In genomic region chr7:34718867-34719266, GRCh38 we compare ENCODE assay signal across 15 cellular contexts.
A peak's percentile ranks its signal among the peaks of the same experiment; 100 is the strongest.
DNase-seq lines count a peak whose midpoint lies in the region; ATAC-seq, FAIRE-seq and TF ChIP-seq lines count a peak whose summit lies in the region.
"Had no signal": no experiment of that assay in that cellular context is flagged by ENCODE, and none has a peak within 500 bp of the region (broad histone marks: within the 10 kb centered on the region; RNA-seq: fewer than 3 reads in every experiment).

No MANE protein-coding gene starts in this region.

- intact Hi-C loops in left ventricle myocardium superior (cut with micrococcal nuclease), result no loop called here

- FAIRE-seq in GM19239 (lab: Jason Lieb, UNC) (peak; percentile 64), H54 (lab: Jason Lieb, UNC) (no peak)

- no peaks in the 10 kb centered on the region for H3K79me2 ChIP-seq in Loucy (ENCODE audit: insufficient read depth, low read length)

- peak overlapping the region; percentile 76 for H3K4me2 ChIP-seq in Loucy (ENCODE audit: low read depth, low read length, poor library complexity, severe bottlenecking)
- H3K4me2 ChIP-seq: BLaER1 had no signal

- peaks cover 22% of the 10 kb centered on the region for H3K4me1 ChIP-seq in Loucy (ENCODE audit: insufficient read depth, low read length, poor library complexity, severe bottlenecking)

- TF ChIP-seq POLR2A in H54 (IDR thresholded peaks at IDR 0.05; ENCODE audit: low read depth, low read length), result no peak

- no peaks in the 10 kb centered on the region for H3K9me2 ChIP-seq in Loucy (replicated peaks; ENCODE audit: low read depth, low read length)

- peak overlapping the region; percentile 29 for H2AFZ ChIP-seq in Loucy (ENCODE audit: low read length)

- peak; percentile 28 for DNase-seq in G401 (ENCODE audit: low spot score)
- DNase-seq in GM19239 (ENCODE audit: insufficient read length, low spot score), result no peak
- no peak for DNase-seq in left ventricle myocardium superior
- no peak for DNase-seq in NCI-H1694 treated with DMSO at 0.1 percent for 48 hours (lab: John Stamatoyannopoulos, UW)
- no peak for DNase-seq in H54 (ENCODE audit: insufficient read length, low spot score)
- DNase-seq: activated T-cell treated with anti-CD3 and anti-CD28 coated beads, Interleukin-2, amount 50 U/mL, for 4 hours; amniotic stem cell; naive thymus-derived CD8-positive, alpha-beta T cell; NCI-H1105; NCI-H446 treated with DMSO at 0.1 percent for 48 hours; right cardiac atrium had no signal

- H3K4me3 ChIP-seq in Loucy (ENCODE audit: low read length, poor library complexity, severe bottlenecking), result peak overlapping the region; percentile 37
- H3K4me3 ChIP-seq: BLaER1 had no signal

- no peaks in the 10 kb centered on the region for H3F3A ChIP-seq in Loucy (ENCODE audit: low read depth)

- H4K20me1 ChIP-seq in Loucy (ENCODE audit: insufficient read depth, low read length, poor library complexity, severe bottlenecking), result no peaks in the 10 kb centered on the region
- H4K20me1 ChIP-seq: BLaER1 had no signal

- no peaks in the 10 kb centered on the region for H3K36me3 ChIP-seq in Loucy (ENCODE audit: insufficient read depth, low read length)
- H3K36me3 ChIP-seq: BLaER1 had no signal

- H3K9ac ChIP-seq in Loucy (ENCODE audit: low read depth, low read length, poor library complexity, severe bottlenecking), result peak overlapping the region; percentile 17
- H3K9ac ChIP-seq: BLaER1 had no signal

- peak; percentile 70 for ATAC-seq in left ventricle myocardium superior
- ATAC-seq in GM19397 (IDR thresholded peaks at IDR 0.05; ENCODE audit: unreplicated experiment), result no peak
- ATAC-seq: naive thymus-derived CD8-positive, alpha-beta T cell; WTC11 had no signal

- no peaks in the 10 kb centered on the region for H3K27me3 ChIP-seq in Loucy (ENCODE audit: insufficient read depth, low read length, poor library complexity, severe bottlenecking)
- H3K27me3 ChIP-seq: BLaER1 had no signal

- H3K9me3 ChIP-seq in Loucy (ENCODE audit: insufficient read depth, low read depth, low read length), result no peaks in the 10 kb centered on the region
- H3K9me3 ChIP-seq: BLaER1 had no signal

- in situ Hi-C loops in G401 (cut with HindIII; ENCODE audit: low sequenced_read_pairs), result no loop called here

- no peak for TF ChIP-seq CTCF in Loucy (conservative IDR thresholded peaks at IDR 0.05; ENCODE audit: low read length)
